Comparison of ENCODE assay signal across 8 cellular contexts in genomic region chr7:73324081-73324845, GRCh38. TPM values are rescaled to one million over a fixed set of nuclear protein-coding genes. Genes with fewer than 3 reads are reported as not detected.
A peak's percentile ranks its signal among the peaks of the same experiment; 100 is the strongest.
DNase-seq lines count a peak whose midpoint lies in the region; TF ChIP-seq lines count a peak whose summit lies in the region.
"Not testable (repeated sequence)": the region's sequence is repeated elsewhere in the genome, so short reads cannot be mapped to it uniquely, and the experiment has no call there.

No MANE protein-coding gene starts in this region.

- not testable (repeated sequence) for H3K4me3 ChIP-seq in GM23248
- peak overlapping the region in 1 of 4 donors; percentile 44 for H3K4me3 ChIP-seq in esophagus squamous epithelium

- intact Hi-C loops in CD14-positive monocyte (cut with micrococcal nuclease) = loop anchor here (2.0 to 5.0 kb wide), 2 partner anchors 98 to 129 kb away; no protein-coding TSS in a partner anchor
- intact Hi-C loops in activated T-helper 2 cell treated with anti-CD3 and anti-CD28 coated beads, Interferon-gamma antibody, Interleukin-2, Interleukin-4, amounts not matched to agents 10 μg/mL and 5 μg/mL and 100 μg/mL, durations not matched to agents 14 hours and 24 hours and 36 hours (cut with micrococcal nuclease) = loop anchor here (10.0 kb wide), 1 partner anchor 131 kb away; no protein-coding TSS in a partner anchor
- intact Hi-C loops in esophagus squamous epithelium (cut with DNase I) = loop anchor here (10.0 kb wide), 1 partner anchor 111 kb away; the partner anchor contains the start of gene FZD9

- H2AFZ ChIP-seq in GM23248 = 0 out of 2 replicates have a peak overlapping the region, but pooled peaks have one; percentile 33

- H3K4me3 Mint-ChIP-seq in CD14-positive monocyte = peak overlapping the region; percentile 72 to 84
- H3K4me3 Mint-ChIP-seq in activated T-helper 2 cell treated with anti-CD3 and anti-CD28 coated beads, Interferon-gamma antibody, Interleukin-2, Interleukin-4, amounts not matched to agents 10 μg/mL and 5 μg/mL and 100 μg/mL, durations not matched to agents 14 hours and 24 hours and 36 hours (ENCODE audit: low read depth) = peak overlapping the region; percentile 57

- not testable (repeated sequence) for H3K36me3 Mint-ChIP-seq in CD14-positive monocyte; activated T-helper 2 cell treated with anti-CD3 and anti-CD28 coated beads, Interferon-gamma antibody, Interleukin-2, Interleukin-4, amounts not matched to agents 10 μg/mL and 5 μg/mL and 100 μg/mL, durations not matched to agents 14 hours and 24 hours and 36 hours (ENCODE audit: low read depth)

- TF ChIP-seq CTCF in CD14-positive monocyte (IDR thresholded peaks at IDR 0.05) = peak; percentile 67
- TF ChIP-seq CTCF in esophagus squamous epithelium (IDR thresholded peaks at IDR 0.05) = peak in 5 of 6 experiments; percentile 20 to 53 (median 27)

- TF ChIP-seq POLR2A in esophagus squamous epithelium (IDR thresholded peaks at IDR 0.05) = not testable (repeated sequence)

- H3F3A ChIP-seq in GM23248 (ENCODE audit: insufficient read depth) = not testable (repeated sequence)

- peaks cover 22% of the 10 kb centered on the region for H3K4me1 Mint-ChIP-seq in CD14-positive monocyte
- H3K4me1 Mint-ChIP-seq in activated T-helper 2 cell treated with anti-CD3 and anti-CD28 coated beads, Interferon-gamma antibody, Interleukin-2, Interleukin-4, amounts not matched to agents 10 μg/mL and 5 μg/mL and 100 μg/mL, durations not matched to agents 14 hours and 24 hours and 36 hours (ENCODE audit: low read depth) = not testable (repeated sequence)

- H3K9me3 ChIP-seq in GM23248 (ENCODE audit: low read depth); esophagus squamous epithelium: not testable (repeated sequence)

- in situ Hi-C loops in GM23248 (cut with MboI); SK-MEL-5 (cut with HindIII; ENCODE audit: low pct_unique_long_range_greater_than_20kb, low sequenced_read_pairs): not testable (repeated sequence)

- DNase-seq in CD14-positive monocyte (ENCODE audit: low spot score) = peak; percentile 55
- DNase-seq in GM23248 = peak; percentile 65
- peak; percentile 48 for DNase-seq in NCI-H128 (lab: John Stamatoyannopoulos, UW; ENCODE audit: unreplicated experiment)
- peak; percentile 82 for DNase-seq in SK-MEL-5 (ENCODE audit: low read depth, low spot score)
- peak; percentile 23 for DNase-seq in activated T-helper 2 cell treated with anti-CD3 and anti-CD28 coated beads, Interferon-gamma antibody, Interleukin-2, Interleukin-4, amounts not matched to agents 10 μg/mL and 5 μg/mL and 100 μg/mL, durations not matched to agents 14 hours and 24 hours and 36 hours (ENCODE audit: low spot score)
- DNase-seq in esophagus squamous epithelium (lab: John Stamatoyannopoulos, UW) = not testable (repeated sequence)
- DNase-seq in midbrain (lab: John Stamatoyannopoulos, UW) = peak; percentile 49
- DNase-seq in stimulated activated CD4-positive, alpha-beta T cell treated with anti-CD3 and anti-CD28 coated beads, TNF-alpha, amount 100 ng/mL, for 48 hours (ENCODE audit: low read depth in 3 of 3) = peak; percentile 9 to 52 (median 18)

- H3K4me2 ChIP-seq in GM23248 (ENCODE audit: unreplicated experiment) = not testable (repeated sequence)

- not testable (repeated sequence) for H3K9ac ChIP-seq in GM23248

- H3K79me2 ChIP-seq in GM23248 (ENCODE audit: insufficient read depth) = not testable (repeated sequence)

- H3K27ac Mint-ChIP-seq in CD14-positive monocyte = peak overlapping the region in 4 of 7 donors; percentile 7 to 88 (median 52)
- H3K27ac Mint-ChIP-seq in activated T-helper 2 cell treated with anti-CD3 and anti-CD28 coated beads, Interferon-gamma antibody, Interleukin-2, Interleukin-4, amounts not matched to agents 10 μg/mL and 5 μg/mL and 100 μg/mL, durations not matched to agents 14 hours and 24 hours and 36 hours = not testable (repeated sequence)

- H3K9me3 Mint-ChIP-seq in CD14-positive monocyte; activated T-helper 2 cell treated with anti-CD3 and anti-CD28 coated beads, Interferon-gamma antibody, Interleukin-2, Interleukin-4, amounts not matched to agents 10 μg/mL and 5 μg/mL and 100 μg/mL, durations not matched to agents 14 hours and 24 hours and 36 hours: not testable (repeated sequence)

- not testable (repeated sequence) for H3K27me3 ChIP-seq in GM23248 (replicated peaks; ENCODE audit: insufficient read depth); esophagus squamous epithelium

- not testable (repeated sequence) for H3K27ac ChIP-seq in GM23248, esophagus squamous epithelium

- not testable (repeated sequence) for H3K27me3 Mint-ChIP-seq in CD14-positive monocyte (ENCODE audit: low read depth in 3 of 3); activated T-helper 2 cell treated with anti-CD3 and anti-CD28 coated beads, Interferon-gamma antibody, Interleukin-2, Interleukin-4, amounts not matched to agents 10 μg/mL and 5 μg/mL and 100 μg/mL, durations not matched to agents 14 hours and 24 hours and 36 hours (ENCODE audit: low read depth)

- not testable (repeated sequence) for H4K20me1 ChIP-seq in GM23248 (ENCODE audit: insufficient read depth)

- not testable (repeated sequence) for H3K9me2 ChIP-seq in GM23248 (ENCODE audit: insufficient read depth)

- H3K4me1 ChIP-seq in GM23248 (ENCODE audit: insufficient read depth) = not testable (repeated sequence)
- H3K4me1 ChIP-seq in esophagus squamous epithelium = peaks cover 0 to 11% (median 4%) of the 10 kb centered on the region in 3 donors

- WGBS in GM23248 (ENCODE audit: low coverage in 1 of 2, low lambda C conversion rate in 2 of 2, missing lambda C conversion rate in 2 of 2), 2 experiments = 8 to 13% methylated on average over 28 to 29 of the region's 31 CpGs
- 1 to 11% methylated on average over 9 to 11 of the region's 31 CpGs for WGBS in esophagus squamous epithelium, 2 donors

- not testable (repeated sequence) for H3K36me3 ChIP-seq in GM23248 (ENCODE audit: low read depth); esophagus squamous epithelium

RNA-seq across cellular contexts. Expression of gene TRIM50, which starts 3.6 kb away (rescaled TPM):
- polyA plus RNA-seq in CD14-positive monocyte (not detected), GM23248 (2016; fragmentation: Nextera tagmentation; extraction: Ambion mirVana) (not detected in 2 replicates)
- total RNA-seq in GM23248 (2014; rRNA removed; shearing (Covaris generic)) = not detected in 2 replicates
- total RNA-seq in SK-MEL-5 (2014; rRNA removed; shearing (Covaris generic)) = not detected in 2 replicates
- polyA plus RNA-seq in SK-MEL-5 (2015; cell fraction: cytosol; rRNA removed) = 0.05 TPM in 1 of 2 replicates, not detected in the other
- 0.15 TPM in 1 of 2 replicates, not detected in the other for polyA plus RNA-seq in SK-MEL-5 (2015; cell fraction: nucleus; rRNA removed)
- not detected in 2 replicates for total RNA-seq in activated T-helper 2 cell treated with anti-CD3 and anti-CD28 coated beads, Interferon-gamma antibody, Interleukin-2, Interleukin-4, amounts not matched to agents 10 μg/mL and 5 μg/mL and 100 μg/mL, durations not matched to agents 14 hours and 24 hours and 36 hours
- under 1 TPM in 1 of 4 donors, not detected in 3; 0.19 TPM for total RNA-seq in esophagus squamous epithelium

RNA-seq across cellular contexts. Expression of gene FKBP6, which starts 3.7 kb away (rescaled TPM):
- polyA plus RNA-seq in CD14-positive monocyte (not detected), GM23248 (2016; fragmentation: Nextera tagmentation; extraction: Ambion mirVana) (not detected in 2 replicates)
- total RNA-seq in GM23248 (2014; rRNA removed; shearing (Covaris generic)) = not detected in 2 replicates
- not detected in 2 replicates for total RNA-seq in SK-MEL-5 (2014; rRNA removed; shearing (Covaris generic))
- polyA plus RNA-seq in SK-MEL-5 (2015; cell fraction: cytosol; rRNA removed) = not detected in 2 replicates
- polyA plus RNA-seq in SK-MEL-5 (2015; cell fraction: nucleus; rRNA removed) = 0.05 and 0.42 TPM in 2 replicates
- total RNA-seq in activated T-helper 2 cell treated with anti-CD3 and anti-CD28 coated beads, Interferon-gamma antibody, Interleukin-2, Interleukin-4, amounts not matched to agents 10 μg/mL and 5 μg/mL and 100 μg/mL, durations not matched to agents 14 hours and 24 hours and 36 hours = not detected in 2 replicates
- not detected for total RNA-seq in esophagus squamous epithelium

RNA-seq across cellular contexts. Expression of gene NSUN5, which starts 15.6 kb away (rescaled TPM):
- polyA plus RNA-seq in CD14-positive monocyte (10 to 100 TPM; 28.6 to 31.3 TPM), GM23248 (2016; fragmentation: Nextera tagmentation; extraction: Ambion mirVana) (21.1 and 23.4 TPM in 2 replicates)
- total RNA-seq in GM23248 (2014; rRNA removed; shearing (Covaris generic)) = 15.3 and 25.5 TPM in 2 replicates
- total RNA-seq in SK-MEL-5 (2014; rRNA removed; shearing (Covaris generic)) = 67.4 and 69.0 TPM in 2 replicates
- 96.3 and 114 TPM in 2 replicates for polyA plus RNA-seq in SK-MEL-5 (2015; cell fraction: cytosol; rRNA removed)
- 165 and 219 TPM in 2 replicates for polyA plus RNA-seq in SK-MEL-5 (2015; cell fraction: nucleus; rRNA removed)
- total RNA-seq in activated T-helper 2 cell treated with anti-CD3 and anti-CD28 coated beads, Interferon-gamma antibody, Interleukin-2, Interleukin-4, amounts not matched to agents 10 μg/mL and 5 μg/mL and 100 μg/mL, durations not matched to agents 14 hours and 24 hours and 36 hours = 58.3 and 63.2 TPM in 2 replicates
- total RNA-seq in esophagus squamous epithelium = 10 to 100 TPM; 14.9 to 27.3 (median 21.1) TPM
